In the genomic region with DNA sequence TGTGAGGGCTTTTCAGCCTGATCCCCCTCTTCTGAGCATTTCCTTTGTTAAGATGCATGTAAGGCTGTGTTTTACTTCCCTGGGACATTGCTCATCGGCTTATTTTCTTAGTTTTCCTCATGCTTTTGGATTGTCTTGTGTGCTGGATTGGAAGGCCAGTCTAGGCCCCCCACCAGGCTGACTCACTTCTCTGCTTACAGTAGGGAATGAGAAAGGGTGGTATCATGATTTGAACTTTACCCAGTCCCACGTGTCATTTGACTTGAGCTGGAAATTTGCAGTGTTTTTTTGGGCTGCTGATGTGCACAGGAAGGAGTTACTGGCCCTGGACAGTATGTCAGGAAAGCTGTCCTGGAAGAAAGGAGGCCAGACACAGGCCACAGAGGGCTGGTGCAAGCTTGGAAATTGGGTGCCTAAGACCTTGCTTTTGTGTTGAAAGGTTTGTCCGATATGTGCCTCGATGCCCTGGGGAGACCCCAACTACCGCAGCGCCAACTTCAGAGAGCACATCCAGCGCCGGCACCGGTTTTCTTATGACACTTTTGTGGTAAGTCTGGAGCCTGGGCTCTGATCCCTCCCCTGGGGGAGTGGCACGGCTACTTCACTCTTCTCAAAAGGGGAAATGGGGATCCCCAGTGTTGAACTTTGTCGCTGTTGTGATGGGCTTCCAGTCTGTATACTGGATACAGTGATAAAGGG, we compare ENCODE assay signal across 2 cellular contexts.
TF ChIP-seq lines count a peak whose summit lies in the region.

No MANE protein-coding gene starts in this region.

TF ChIP-seq in HepG2, 621 proteins besides CTCF, POLR2A, EP300 and RAD21 (continues in another document):
- TF ChIP-seq DPF2 (CRISPR knock-in tag; IDR thresholded peaks at IDR 0.05; ENCODE audit: borderline replicate concordance, low read depth) (0 out of 2 replicates have a peak, but pooled peaks have one; percentile 33), NRL (CRISPR knock-in tag; IDR thresholded peaks at IDR 0.05; ENCODE audit: borderline replicate concordance) (no peak), ERF (CRISPR knock-in tag; IDR thresholded peaks at IDR 0.05) (no peak)
- TF ChIP-seq, protein P1, sequence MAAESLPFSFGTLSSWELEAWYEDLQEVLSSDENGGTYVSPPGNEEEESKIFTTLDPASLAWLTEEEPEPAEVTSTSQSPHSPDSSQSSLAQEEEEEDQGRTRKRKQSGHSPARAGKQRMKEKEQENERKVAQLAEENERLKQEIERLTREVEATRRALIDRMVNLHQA (CRISPR knock-in tag; IDR thresholded peaks at IDR 0.05): no peak
- TF ChIP-seq, protein P2, sequence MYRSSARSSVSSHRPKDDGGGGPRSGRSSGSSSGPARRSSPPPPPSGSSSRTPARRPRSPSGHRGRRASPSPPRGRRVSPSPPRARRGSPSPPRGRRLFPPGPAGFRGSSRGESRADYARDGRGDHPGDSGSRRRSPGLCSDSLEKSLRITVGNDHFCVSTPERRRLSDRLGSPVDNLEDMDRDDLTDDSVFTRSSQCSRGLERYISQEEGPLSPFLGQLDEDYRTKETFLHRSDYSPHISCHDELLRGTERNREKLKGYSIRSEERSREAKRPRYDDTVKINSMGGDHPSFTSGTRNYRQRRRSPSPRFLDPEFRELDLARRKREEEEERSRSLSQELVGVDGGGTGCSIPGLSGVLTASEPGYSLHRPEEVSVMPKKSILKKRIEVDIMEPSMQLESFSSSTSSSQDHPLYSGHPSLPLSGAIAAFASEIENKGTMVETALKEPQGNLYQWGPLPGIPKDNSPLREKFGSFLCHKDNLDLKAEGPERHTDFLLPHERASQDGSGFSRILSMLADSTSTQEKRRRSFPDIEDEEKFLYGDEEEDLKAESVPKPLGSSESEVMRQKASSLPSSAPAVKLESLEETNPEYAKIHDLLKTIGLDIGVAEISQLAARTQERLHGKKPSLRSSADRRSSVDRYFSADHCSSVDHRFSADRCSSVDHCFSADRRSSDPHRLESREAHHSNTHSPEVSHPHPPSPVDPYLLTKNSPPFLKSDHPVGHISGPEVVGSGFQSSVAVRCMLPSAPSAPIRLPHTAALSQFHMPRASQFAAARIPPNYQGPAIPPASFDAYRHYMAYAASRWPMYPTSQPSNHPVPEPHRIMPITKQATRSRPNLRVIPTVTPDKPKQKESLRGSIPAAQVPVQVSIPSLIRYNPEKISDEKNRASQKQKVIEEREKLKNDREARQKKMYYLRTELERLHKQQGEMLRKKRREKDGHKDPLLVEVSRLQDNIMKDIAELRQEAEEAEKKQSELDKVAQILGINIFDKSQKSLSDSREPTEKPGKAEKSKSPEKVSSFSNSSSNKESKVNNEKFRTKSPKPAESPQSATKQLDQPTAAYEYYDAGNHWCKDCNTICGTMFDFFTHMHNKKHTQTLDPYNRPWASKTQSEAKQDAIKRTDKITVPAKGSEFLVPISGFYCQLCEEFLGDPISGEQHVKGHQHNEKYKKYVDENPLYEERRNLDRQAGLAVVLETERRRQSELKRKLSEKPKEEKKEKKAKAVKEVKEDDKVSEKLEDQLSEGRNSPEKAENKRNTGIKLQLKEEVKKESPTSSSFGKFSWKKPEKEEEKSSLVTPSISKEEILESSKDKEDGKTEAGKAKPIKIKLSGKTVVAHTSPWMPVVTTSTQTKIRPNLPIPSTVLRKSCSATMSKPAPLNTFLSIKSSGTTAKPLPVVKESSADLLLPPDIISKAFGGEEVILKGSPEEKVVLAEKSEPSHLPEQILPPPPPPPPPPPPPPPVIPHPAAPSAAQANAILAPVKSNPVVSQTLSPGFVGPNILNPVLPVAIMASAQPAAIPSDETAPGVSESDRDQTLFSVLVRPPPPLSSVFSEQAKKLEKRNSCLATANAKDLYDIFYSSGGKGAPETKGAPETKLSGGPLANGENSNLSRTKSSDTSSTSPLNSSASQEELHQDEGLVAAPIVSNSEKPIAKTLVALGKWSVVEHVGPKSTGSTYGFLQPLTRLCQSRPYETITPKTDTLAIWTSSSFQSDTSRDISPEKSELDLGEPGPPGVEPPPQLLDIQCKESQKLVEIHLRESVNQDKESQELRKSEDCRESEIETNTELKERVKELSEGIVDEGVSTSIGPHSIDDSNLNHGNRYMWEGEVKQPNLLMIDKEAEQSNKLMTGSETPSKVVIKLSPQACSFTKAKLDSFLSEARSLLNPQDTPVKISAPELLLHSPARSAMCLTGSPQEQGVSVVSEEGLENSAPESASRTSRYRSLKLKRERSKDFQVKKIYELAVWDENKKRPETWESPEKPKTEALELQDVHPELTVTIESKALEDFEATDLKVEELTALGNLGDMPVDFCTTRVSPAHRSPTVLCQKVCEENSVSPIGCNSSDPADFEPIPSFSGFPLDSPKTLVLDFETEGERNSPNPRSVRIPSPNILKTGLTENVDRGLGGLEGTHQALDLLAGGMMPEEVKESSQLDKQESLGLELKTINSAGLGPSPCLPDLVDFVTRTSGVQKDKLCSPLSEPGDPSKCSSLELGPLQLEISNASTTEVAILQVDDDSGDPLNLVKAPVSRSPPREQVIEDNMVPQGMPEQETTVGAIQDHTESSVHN (CRISPR knock-in tag; IDR thresholded peaks at IDR 0.05): no peak
- TF ChIP-seq, protein P3, sequence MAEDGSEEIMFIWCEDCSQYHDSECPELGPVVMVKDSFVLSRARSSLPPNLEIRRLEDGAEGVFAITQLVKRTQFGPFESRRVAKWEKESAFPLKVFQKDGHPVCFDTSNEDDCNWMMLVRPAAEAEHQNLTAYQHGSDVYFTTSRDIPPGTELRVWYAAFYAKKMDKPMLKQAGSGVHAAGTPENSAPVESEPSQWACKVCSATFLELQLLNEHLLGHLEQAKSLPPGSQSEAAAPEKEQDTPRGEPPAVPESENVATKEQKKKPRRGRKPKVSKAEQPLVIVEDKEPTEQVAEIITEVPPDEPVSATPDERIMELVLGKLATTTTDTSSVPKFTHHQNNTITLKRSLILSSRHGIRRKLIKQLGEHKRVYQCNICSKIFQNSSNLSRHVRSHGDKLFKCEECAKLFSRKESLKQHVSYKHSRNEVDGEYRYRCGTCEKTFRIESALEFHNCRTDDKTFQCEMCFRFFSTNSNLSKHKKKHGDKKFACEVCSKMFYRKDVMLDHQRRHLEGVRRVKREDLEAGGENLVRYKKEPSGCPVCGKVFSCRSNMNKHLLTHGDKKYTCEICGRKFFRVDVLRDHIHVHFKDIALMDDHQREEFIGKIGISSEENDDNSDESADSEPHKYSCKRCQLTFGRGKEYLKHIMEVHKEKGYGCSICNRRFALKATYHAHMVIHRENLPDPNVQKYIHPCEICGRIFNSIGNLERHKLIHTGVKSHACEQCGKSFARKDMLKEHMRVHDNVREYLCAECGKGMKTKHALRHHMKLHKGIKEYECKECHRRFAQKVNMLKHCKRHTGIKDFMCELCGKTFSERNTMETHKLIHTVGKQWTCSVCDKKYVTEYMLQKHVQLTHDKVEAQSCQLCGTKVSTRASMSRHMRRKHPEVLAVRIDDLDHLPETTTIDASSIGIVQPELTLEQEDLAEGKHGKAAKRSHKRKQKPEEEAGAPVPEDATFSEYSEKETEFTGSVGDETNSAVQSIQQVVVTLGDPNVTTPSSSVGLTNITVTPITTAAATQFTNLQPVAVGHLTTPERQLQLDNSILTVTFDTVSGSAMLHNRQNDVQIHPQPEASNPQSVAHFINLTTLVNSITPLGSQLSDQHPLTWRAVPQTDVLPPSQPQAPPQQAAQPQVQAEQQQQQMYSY (CRISPR knock-in tag; IDR thresholded peaks at IDR 0.05): peak; percentile 77; the same call in 1 of the 2 replicates

TF ChIP-seq in SK-N-SH treated with all-trans-retinoic acid at 6 μM for 48 hours, 23 proteins besides CTCF, POLR2A, EP300 and RAD21:
- no peak for TF ChIP-seq PPARA (CRISPR knock-in tag; IDR thresholded peaks at IDR 0.05; ENCODE audit: borderline replicate concordance)
- TF ChIP-seq BACH2 (CRISPR knock-in tag; IDR thresholded peaks at IDR 0.05; ENCODE audit: borderline replicate concordance): no peak
- TF ChIP-seq ZNF565 (CRISPR knock-in tag; conservative IDR thresholded peaks at IDR 0.05; ENCODE audit: low read depth): no peak
- TF ChIP-seq ZFP3 (CRISPR knock-in tag; IDR thresholded peaks at IDR 0.05): no peak
- TF ChIP-seq ARNTL (CRISPR knock-in tag; IDR thresholded peaks at IDR 0.05; ENCODE audit: borderline replicate concordance, low read depth): no peak
- no peak for TF ChIP-seq ZNF8 (CRISPR knock-in tag; IDR thresholded peaks at IDR 0.05)
- TF ChIP-seq GLIS3 (CRISPR knock-in tag; IDR thresholded peaks at IDR 0.05): no peak
- no peak for TF ChIP-seq ISL1 (CRISPR knock-in tag; IDR thresholded peaks at IDR 0.05)
- TF ChIP-seq, protein P4, sequence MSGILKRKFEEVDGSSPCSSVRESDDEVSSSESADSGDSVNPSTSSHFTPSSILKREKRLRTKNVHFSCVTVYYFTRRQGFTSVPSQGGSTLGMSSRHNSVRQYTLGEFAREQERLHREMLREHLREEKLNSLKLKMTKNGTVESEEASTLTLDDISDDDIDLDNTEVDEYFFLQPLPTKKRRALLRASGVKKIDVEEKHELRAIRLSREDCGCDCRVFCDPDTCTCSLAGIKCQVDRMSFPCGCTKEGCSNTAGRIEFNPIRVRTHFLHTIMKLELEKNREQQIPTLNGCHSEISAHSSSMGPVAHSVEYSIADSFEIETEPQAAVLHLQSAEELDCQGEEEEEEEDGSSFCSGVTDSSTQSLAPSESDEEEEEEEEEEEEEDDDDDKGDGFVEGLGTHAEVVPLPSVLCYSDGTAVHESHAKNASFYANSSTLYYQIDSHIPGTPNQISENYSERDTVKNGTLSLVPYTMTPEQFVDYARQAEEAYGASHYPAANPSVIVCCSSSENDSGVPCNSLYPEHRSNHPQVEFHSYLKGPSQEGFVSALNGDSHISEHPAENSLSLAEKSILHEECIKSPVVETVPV (CRISPR knock-in tag; IDR thresholded peaks at IDR 0.05): no peak
- no peak for TF ChIP-seq CSDC2 (CRISPR knock-in tag; IDR thresholded peaks at IDR 0.05)
- no peak for TF ChIP-seq RARB (CRISPR knock-in tag; IDR thresholded peaks at IDR 0.05)
TF ChIP-seq in SK-N-SH treated with all-trans-retinoic acid at 6 μM for 48 hours: peak in this region for 0.
